ENCODE assay signal across 8 cellular contexts in genomic region chr2:85741811-85742507, GRCh38. TPM values are rescaled to one million over a fixed set of nuclear protein-coding genes. Genes with fewer than 3 reads are reported as not detected.
DNase-seq lines count a peak whose midpoint lies in the region; TF ChIP-seq lines count a peak whose summit lies in the region.

No MANE protein-coding gene starts in this region.

- H3K4me1 ChIP-seq in muscle layer of colon (ENCODE audit: insufficient read depth, low read length) = peaks cover 68% of the 10 kb centered on the region
- H3K4me1 ChIP-seq in BE2C = peaks cover 30% of the 10 kb centered on the region

- H3K9me3 ChIP-seq in muscle layer of colon (ENCODE audit: low read length) = no peaks in the 10 kb centered on the region
- H3K9me3 ChIP-seq in BE2C = no peaks in the 10 kb centered on the region

- no peaks in the 10 kb centered on the region for H3K27me3 ChIP-seq in muscle layer of colon (ENCODE audit: control insufficient read depth in 1 of 2, insufficient read depth in 2 of 2, low read length in 2 of 2)
- H3K27me3 ChIP-seq in BE2C = no peaks in the 10 kb centered on the region

- TF ChIP-seq CTCF in BE2C (IDR thresholded peaks at IDR 0.05; ENCODE audit: low read depth, low read length) = no peak

- no peaks in the 10 kb centered on the region for H3K36me3 ChIP-seq in muscle layer of colon (ENCODE audit: insufficient read depth, low read length)
- no peaks in the 10 kb centered on the region for H3K36me3 ChIP-seq in BE2C

- H3K9ac ChIP-seq in muscle layer of colon (ENCODE audit: low read length) = peak overlapping the region; percentile 7

- peak; percentile 60 for DNase-seq in COR-L47 (lab: John Stamatoyannopoulos, UW)
- DNase-seq in NCI-H69 (lab: John Stamatoyannopoulos, UW) = peak; percentile 80
- DNase-seq in epidermal melanocyte (ENCODE audit: insufficient read length, low spot score) = peak; percentile 80
- no peak for DNase-seq in stimulated activated CD4-positive, alpha-beta T cell treated with anti-CD3 and anti-CD28 coated beads, Interleukin-12 subunit alpha, Interleukin-12 subunit beta, amount 100 ng/mL, for 4 hours
- DNase-seq in activated T-cell treated with anti-CD3 and anti-CD28 coated beads for 4 hours = no peak
- DNase-seq in BE2C = no peak
- no peak for DNase-seq in activated CD4-positive, alpha-beta T cell treated with anti-CD3 and anti-CD28 coated beads for 1 hour

- peak overlapping the region; percentile 66 for H3K27ac ChIP-seq in muscle layer of colon (ENCODE audit: low read depth, low read length)

- H3K4me3 ChIP-seq in muscle layer of colon (ENCODE audit: low read depth in 1 of 2, low read length in 2 of 2) (no peak overlapping the region), BE2C (ENCODE audit: low read depth, low read length) (no peak overlapping the region)

RNA-seq across cellular contexts. Expression of gene ATOH8, which starts 11.8 kb away (rescaled TPM):
- 1.0 TPM for polyA plus RNA-seq in BE2C (2012; ENCODE audit: insufficient read depth, insufficient read length, low read depth)

RNA-seq across cellular contexts. Expression of gene GNLY, which starts 47.8 kb away (rescaled TPM):
- polyA plus RNA-seq in BE2C (2012; ENCODE audit: insufficient read depth, insufficient read length, low read depth) = 1.0 TPM

Comparison
In these comparisons a context has a peak if more than half of its experiments do, and no peak if none do; other contexts are left out.
1. DNase-seq: peak in COR-L47 (single experiment), NCI-H69 (single experiment) and epidermal melanocyte (single experiment); none in stimulated activated CD4-positive, alpha-beta T cell treated with anti-CD3 and anti-CD28 coated beads, Interleukin-12 subunit alpha, Interleukin-12 subunit beta, amount 100 ng/mL, for 4 hours (single experiment), activated T-cell treated with anti-CD3 and anti-CD28 coated beads for 4 hours (single experiment), BE2C (single experiment) and activated CD4-positive, alpha-beta T cell treated with anti-CD3 and anti-CD28 coated beads for 1 hour (single experiment).